In the genomic region with DNA sequence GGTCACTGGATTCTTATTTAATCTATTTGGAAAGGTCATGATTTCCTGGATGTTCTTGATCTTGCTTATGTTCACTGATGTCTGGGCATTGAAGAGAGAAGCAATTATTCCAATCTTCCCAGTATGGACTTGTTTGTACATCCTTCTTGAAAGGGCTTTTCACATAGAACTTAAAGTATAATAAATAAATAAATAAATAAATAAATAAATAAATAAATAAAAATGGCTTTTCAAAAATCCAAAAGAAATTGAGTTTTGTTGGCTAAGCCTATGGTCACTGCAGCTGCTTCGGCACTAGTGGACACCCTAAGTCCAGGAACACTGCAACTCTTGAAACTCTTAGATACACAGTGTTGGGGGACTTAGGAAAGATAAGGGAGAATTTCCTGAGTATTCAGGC, we compare ENCODE assay signal across 6 cellular contexts.
"Had no signal": no experiment of that assay in that cellular context is flagged by ENCODE, and none has a peak within 500 bp of the region (broad histone marks: within the 10 kb centered on the region; RNA-seq: fewer than 3 reads in every experiment).

No MANE protein-coding gene starts in this region.

- H3K27ac ChIP-seq: HL-60, KMS-11 had no signal

- H3K4me3 ChIP-seq: K562 had no signal

- DNase-seq: IMR-90, KBM-7, KG1 had no signal
